Comparison of ENCODE assay signal across 8 cellular contexts in genomic region chr1:231020139-231020601, GRCh38. TPM values are rescaled to one million over a fixed set of nuclear protein-coding genes. Genes with fewer than 3 reads are reported as not detected.
A peak's percentile ranks its signal among the peaks of the same experiment; 100 is the strongest.
DNase-seq lines count a peak whose midpoint lies in the region; ATAC-seq and TF ChIP-seq lines count a peak whose summit lies in the region.

No MANE protein-coding gene starts in this region.

- peak overlapping the region; percentile 85 to 95 for H3K18ac ChIP-seq in mesenchymal stem cell (ENCODE audit: low read depth in 1 of 2, low read length in 2 of 2)

- no peak overlapping the region for H3K27ac ChIP-seq in CD8-positive, alpha-beta memory T cell (ENCODE audit: low read depth, low read length)
- H3K27ac ChIP-seq in mesenchymal stem cell (ENCODE audit: low read length, poor library complexity, severe bottlenecking): no peak overlapping the region

- no peak overlapping the region for H2AK5ac ChIP-seq in mesenchymal stem cell (ENCODE audit: low read length, severe bottlenecking)

- peaks cover 0 to 6% (median 3%) of the 10 kb centered on the region in 3 donors for H3K4me1 Mint-ChIP-seq in CD8-positive, alpha-beta memory T cell
- peaks cover 7% of the 10 kb centered on the region for H3K4me1 Mint-ChIP-seq in activated naive CD8-positive, alpha-beta T cell (ENCODE audit: low read depth)
- H3K4me1 Mint-ChIP-seq in nephron progenitor cell: peaks cover 6% of the 10 kb centered on the region

- peak overlapping the region; percentile 99 for H4K91ac ChIP-seq in mesenchymal stem cell (ENCODE audit: low read length)

- no peak overlapping the region for H3K4me2 ChIP-seq in mesenchymal stem cell (ENCODE audit: low read length, poor library complexity, severe bottlenecking)

- CTCF ChIA-PET in CD8-positive, alpha-beta memory T cell (lab: Charles Lee): no interaction called here

- no peak for DNase-seq in CD8-positive, alpha-beta memory T cell
- DNase-seq in LHCN-M2 (ENCODE audit: low read depth) (peak; percentile 50), mesenchymal stem cell (peak; percentile 92), NCI-H1930 (lab: John Stamatoyannopoulos, UW) (no peak), AG08396 (ENCODE audit: low spot score) (no peak), nephron progenitor cell (no peak)

- no peak overlapping the region for H3K9ac ChIP-seq in mesenchymal stem cell (ENCODE audit: low read length)

- H3K36me3 Mint-ChIP-seq in CD8-positive, alpha-beta memory T cell: peaks cover 0 to 9% (median 2%) of the 10 kb centered on the region in 3 donors
- H3K36me3 Mint-ChIP-seq in activated naive CD8-positive, alpha-beta T cell: no peaks in the 10 kb centered on the region
- peaks cover 25% of the 10 kb centered on the region for H3K36me3 Mint-ChIP-seq in nephron progenitor cell (ENCODE audit: low read depth)

- no peaks in the 10 kb centered on the region for H3K9me3 ChIP-seq in CD8-positive, alpha-beta memory T cell (ENCODE audit: low read length)
- H3K9me3 ChIP-seq in mesenchymal stem cell (ENCODE audit: control insufficient read depth, low read length): no peaks in the 10 kb centered on the region

- no peak for ATAC-seq in GM21390 (IDR thresholded peaks at IDR 0.05; ENCODE audit: unreplicated experiment)

- H3K23ac ChIP-seq in mesenchymal stem cell (ENCODE audit: low read length in 2 of 2): peak overlapping the region in 1 of 2 experiments; percentile 11

- peak overlapping the region; percentile 50 for H2BK15ac ChIP-seq in mesenchymal stem cell (ENCODE audit: low read depth, poor library complexity, severe bottlenecking)

- peak overlapping the region; percentile 95 for H4K8ac ChIP-seq in mesenchymal stem cell (ENCODE audit: low read length)

- H3K4me3 ChIP-seq in CD8-positive, alpha-beta memory T cell (ENCODE audit: low read length): no peak overlapping the region
- H3K4me3 ChIP-seq in mesenchymal stem cell (ENCODE audit: insufficient read depth in 1 of 2, low read depth in 1 of 2, low read length in 2 of 2): no peak overlapping the region

- peak overlapping the region; percentile 37 to 70 for H2BK12ac ChIP-seq in mesenchymal stem cell (ENCODE audit: low read length in 2 of 2)

- H3K79me1 ChIP-seq in mesenchymal stem cell (replicated peaks; ENCODE audit: low read length, poor library complexity, severe bottlenecking): no peaks in the 10 kb centered on the region

- H3K27me3 Mint-ChIP-seq in CD8-positive, alpha-beta memory T cell: no peaks in the 10 kb centered on the region
- no peaks in the 10 kb centered on the region for H3K27me3 Mint-ChIP-seq in activated naive CD8-positive, alpha-beta T cell
- peaks cover 18% of the 10 kb centered on the region for H3K27me3 Mint-ChIP-seq in nephron progenitor cell (ENCODE audit: low read depth, poor library complexity)

- 37% methylated on average over 14 of the region's 14 CpGs for WGBS in mesenchymal stem cell

- H3K9me3 Mint-ChIP-seq in CD8-positive, alpha-beta memory T cell: no peaks in the 10 kb centered on the region
- no peaks in the 10 kb centered on the region for H3K9me3 Mint-ChIP-seq in activated naive CD8-positive, alpha-beta T cell (ENCODE audit: low read depth)
- H3K9me3 Mint-ChIP-seq in nephron progenitor cell: no peaks in the 10 kb centered on the region

- peak overlapping the region in 2 of 8 donors; percentile 47 to 70 for H3K27ac Mint-ChIP-seq in CD8-positive, alpha-beta memory T cell
- no peak overlapping the region for H3K27ac Mint-ChIP-seq in activated naive CD8-positive, alpha-beta T cell
- no peak overlapping the region for H3K27ac Mint-ChIP-seq in nephron progenitor cell

- TF ChIP-seq CTCF in nephron progenitor cell (IDR thresholded peaks at IDR 0.05): no peak

- H3K4ac ChIP-seq in mesenchymal stem cell (ENCODE audit: low read depth in 1 of 2, low read length in 2 of 2): peak overlapping the region; percentile 76 to 83

- no peaks in the 10 kb centered on the region for H3K36me3 ChIP-seq in CD8-positive, alpha-beta memory T cell (ENCODE audit: insufficient read depth, low read length)
- H3K36me3 ChIP-seq in mesenchymal stem cell (ENCODE audit: control insufficient read depth in 1 of 2, insufficient read depth in 2 of 2, low read depth in 1 of 2, low read length in 2 of 2): peaks cover 5 to 26% of the 10 kb centered on the region in 2 experiments

- H2AFZ ChIP-seq in mesenchymal stem cell (ENCODE audit: low read depth, low read length): no peak overlapping the region

- H3K4me3 Mint-ChIP-seq in CD8-positive, alpha-beta memory T cell: peak overlapping the region in 4 of 7 donors; percentile 23 to 71 (median 61)
- H3K4me3 Mint-ChIP-seq in activated naive CD8-positive, alpha-beta T cell: peak overlapping the region; percentile 30
- H3K4me3 Mint-ChIP-seq in nephron progenitor cell: no peak overlapping the region

- peak overlapping the region in 1 of 2 experiments; percentile 63 for H3K14ac ChIP-seq in mesenchymal stem cell (ENCODE audit: low read length in 2 of 2)

- POLR2A ChIA-PET in CD8-positive, alpha-beta memory T cell (lab: Charles Lee): no interaction called here

- H3K27me3 ChIP-seq in CD8-positive, alpha-beta memory T cell (ENCODE audit: insufficient read depth, low read length, poor library complexity, severe bottlenecking): no peaks in the 10 kb centered on the region
- H3K27me3 ChIP-seq in mesenchymal stem cell (ENCODE audit: control insufficient read depth in 1 of 2, insufficient read depth in 1 of 2, low read length in 2 of 2): no peaks in the 10 kb centered on the region

- peak overlapping the region; percentile 51 for H2BK120ac ChIP-seq in mesenchymal stem cell (ENCODE audit: low read depth, low read length)

- H3K4me1 ChIP-seq in CD8-positive, alpha-beta memory T cell (ENCODE audit: insufficient read depth, low read length): no peaks in the 10 kb centered on the region
- H3K4me1 ChIP-seq in mesenchymal stem cell (ENCODE audit: control insufficient read depth, insufficient read depth, low read depth, low read length): peaks cover 3% of the 10 kb centered on the region

- no peak overlapping the region for H2BK5ac ChIP-seq in mesenchymal stem cell (ENCODE audit: low read depth, low read length, poor library complexity, severe bottlenecking)

RNA-seq across cellular contexts. Expression of gene FAM89A, which starts 19.9 kb away (rescaled TPM):
- total RNA-seq in CD8-positive, alpha-beta memory T cell: 10 to 100 TPM; 12.1 to 14.8 TPM
- 10.5 TPM for polyA plus RNA-seq in CD8-positive, alpha-beta memory T cell
- total RNA-seq in LHCN-M2 (2014; rRNA removed): 2.9 and 4.9 TPM in 2 replicates
- polyA plus RNA-seq in LHCN-M2 (2012): 0.83 TPM
- 79.1 TPM for polyA plus RNA-seq in mesenchymal stem cell (2013, experiment 1 of 2)
- 83.8 TPM for polyA plus RNA-seq in mesenchymal stem cell (2013, experiment 2 of 2)

RNA-seq across cellular contexts. Expression of gene ARV1, which starts 41.3 kb away (rescaled TPM):
- total RNA-seq in CD8-positive, alpha-beta memory T cell: 10 to 100 TPM; 21.2 to 21.4 TPM
- polyA plus RNA-seq in CD8-positive, alpha-beta memory T cell: 27.6 TPM
- 20.1 and 21.6 TPM in 2 replicates for total RNA-seq in LHCN-M2 (2014; rRNA removed)
- polyA plus RNA-seq in LHCN-M2 (2012): 9.9 TPM
- polyA plus RNA-seq in mesenchymal stem cell (2013, experiment 1 of 2): 20.5 TPM
- polyA plus RNA-seq in mesenchymal stem cell (2013, experiment 2 of 2): 21.3 TPM

RNA-seq across cellular contexts. Expression of gene TTC13, which starts 41.5 kb away (rescaled TPM):
- 10 to 100 TPM; 21.5 to 24.8 TPM for total RNA-seq in CD8-positive, alpha-beta memory T cell
- polyA plus RNA-seq in CD8-positive, alpha-beta memory T cell: 13.1 TPM
- 8.4 and 10.2 TPM in 2 replicates for total RNA-seq in LHCN-M2 (2014; rRNA removed)
- polyA plus RNA-seq in LHCN-M2 (2012): 4.0 TPM
- polyA plus RNA-seq in mesenchymal stem cell (2013, experiment 1 of 2): 7.8 TPM
- polyA plus RNA-seq in mesenchymal stem cell (2013, experiment 2 of 2): 8.1 TPM

Comparison
In these comparisons a context has a peak if more than half of its experiments do, and no peak if none do; other contexts are left out.
1. DNase-seq: peak in LHCN-M2 (single experiment) and mesenchymal stem cell (single experiment); none in CD8-positive, alpha-beta memory T cell (0 of 5), NCI-H1930 (0 of 2), AG08396 (single experiment) and nephron progenitor cell (single experiment).